Comparison of ENCODE assay signal across 8 cellular contexts in genomic region chr2:207474871-207475485, GRCh38. TPM values are rescaled to one million over a fixed set of nuclear protein-coding genes. Genes with fewer than 3 reads are reported as not detected.
DNase-seq lines count a peak whose midpoint lies in the region; ATAC-seq, FAIRE-seq and TF ChIP-seq lines count a peak whose summit lies in the region.

No MANE protein-coding gene starts in this region.

- peak overlapping the region; percentile 76 for H3K27ac Mint-ChIP-seq in activated T-cell treated with anti-CD3 and anti-CD28 coated beads, Interleukin-2, amount 50 U/mL, for 72 hours

- no peaks in the 10 kb centered on the region for H3K27me3 Mint-ChIP-seq in activated T-cell treated with anti-CD3 and anti-CD28 coated beads, Interleukin-2, amount 50 U/mL, for 72 hours (ENCODE audit: low read depth)

- TF ChIP-seq CTCF in AG09309 (IDR thresholded peaks at IDR 0.05; ENCODE audit: control insufficient read depth, insufficient read depth, low read depth, low read length, missing control alignments) = peak; percentile 46
- TF ChIP-seq CTCF in GM12864 (IDR thresholded peaks at IDR 0.05; ENCODE audit: low read depth, low read length, missing control alignments) = peak; percentile 49
- TF ChIP-seq CTCF in parathyroid adenoma (IDR thresholded peaks at IDR 0.05) = peak; percentile 79

- no peaks in the 10 kb centered on the region for H3K36me3 Mint-ChIP-seq in activated T-cell treated with anti-CD3 and anti-CD28 coated beads, Interleukin-2, amount 50 U/mL, for 72 hours (ENCODE audit: insufficient read depth in 2 of 2)

- ATAC-seq in activated T-cell treated with anti-CD3 and anti-CD28 coated beads, Interleukin-2, amount 50 U/mL, for 72 hours (replicated peaks in 1 of 2) = no peak
- ATAC-seq in HG02884 (IDR thresholded peaks at IDR 0.05; ENCODE audit: unreplicated experiment) (no peak), HG03432 (IDR thresholded peaks at IDR 0.05; ENCODE audit: unreplicated experiment) (no peak)

- no peak overlapping the region for H3K9ac ChIP-seq in parathyroid adenoma

- peak; percentile 90 for FAIRE-seq in frontal cortex (lab: Jason Lieb, UNC)

- no peaks in the 10 kb centered on the region for H3K9me3 ChIP-seq in parathyroid adenoma (ENCODE audit: control insufficient read depth, low read length)

- DNase-seq in AG09309 (ENCODE audit: low read depth) (no peak), GM12864 (ENCODE audit: low read depth) (no peak), NCI-H2227 (lab: John Stamatoyannopoulos, UW; ENCODE audit: unreplicated experiment) (peak; percentile 89), frontal cortex (ENCODE audit: low spot score in 2 of 2) (peak in 1 of 2 donors; percentile 13)
- DNase-seq in activated T-cell treated with anti-CD3 and anti-CD28 coated beads, Interleukin-2, amount 50 U/mL, for 72 hours = peak; percentile 34 to 47

- H2AFZ ChIP-seq in parathyroid adenoma = peak overlapping the region; percentile 54

- no peaks in the 10 kb centered on the region for H3K9me3 Mint-ChIP-seq in activated T-cell treated with anti-CD3 and anti-CD28 coated beads, Interleukin-2, amount 50 U/mL, for 72 hours

- H3K4me3 Mint-ChIP-seq in activated T-cell treated with anti-CD3 and anti-CD28 coated beads, Interleukin-2, amount 50 U/mL, for 72 hours = peak overlapping the region; percentile 58 to 63

- no peak overlapping the region for H3K4me2 ChIP-seq in parathyroid adenoma (ENCODE audit: low read length)

- H3K36me3 ChIP-seq in parathyroid adenoma (ENCODE audit: control insufficient read depth, insufficient read depth, low read length) = no peaks in the 10 kb centered on the region

- H3K79me2 ChIP-seq in parathyroid adenoma = no peaks in the 10 kb centered on the region

- no peaks in the 10 kb centered on the region for H3K4me1 ChIP-seq in parathyroid adenoma

- H3K4me3 ChIP-seq in AG09309 (ENCODE audit: control insufficient read depth, low read depth, low read length) = 0 out of 2 replicates have a peak overlapping the region, but pooled peaks have one; percentile 6
- H3K4me3 ChIP-seq in GM12864 (ENCODE audit: low read depth, low read length) = no peak overlapping the region
- no peak overlapping the region for H3K4me3 ChIP-seq in parathyroid adenoma (ENCODE audit: low read depth, low read length)

- H3K27me3 ChIP-seq in parathyroid adenoma (ENCODE audit: control insufficient read depth, insufficient read depth, low read length) = no peaks in the 10 kb centered on the region

- no peak overlapping the region for H3K27ac ChIP-seq in parathyroid adenoma

- H3K4me1 Mint-ChIP-seq in activated T-cell treated with anti-CD3 and anti-CD28 coated beads, Interleukin-2, amount 50 U/mL, for 72 hours (ENCODE audit: low read depth) = peaks cover 46% of the 10 kb centered on the region

RNA-seq across cellular contexts. Expression of gene CREB1, which starts 54.8 kb away (rescaled TPM):
- total RNA-seq in activated T-cell treated with anti-CD3 and anti-CD28 coated beads, Interleukin-2, amount 50 U/mL, for 72 hours = 100 to 1,000 TPM; 125 to 143 TPM
- total RNA-seq in frontal cortex = 109 TPM

Comparison
In these comparisons a context has a peak if more than half of its experiments do, and no peak if none do; other contexts are left out.
1. DNase-seq: peak in NCI-H2227 (single experiment) and activated T-cell treated with anti-CD3 and anti-CD28 coated beads, Interleukin-2, amount 50 U/mL, for 72 hours (2 of 2); none in AG09309 (single experiment) and GM12864 (single experiment).
2. Peak in every context shown above with its lines, with median percentiles within 50 percentile points of each other: CTCF ChIP-seq.